In genomic region chr1:52725903-52726264, GRCh38 we compare ENCODE assay signal across 8 cellular contexts. TPM values are rescaled to one million over a fixed set of nuclear protein-coding genes. Genes with fewer than 3 reads are reported as not detected.
DNase-seq lines count a peak whose midpoint lies in the region; ATAC-seq and TF ChIP-seq lines count a peak whose summit lies in the region.

No MANE protein-coding gene starts in this region.

- H3K27ac Mint-ChIP-seq in effector memory CD8-positive, alpha-beta T cell: peak overlapping the region; percentile 87 to 90
- H3K27ac Mint-ChIP-seq in neural progenitor cell: peak overlapping the region; percentile 17

- no peaks in the 10 kb centered on the region for H3K9me3 Mint-ChIP-seq in effector memory CD8-positive, alpha-beta T cell
- H3K9me3 Mint-ChIP-seq in neural progenitor cell: no peaks in the 10 kb centered on the region

- DNase-seq in NB4 (ENCODE audit: low read depth) (no peak), neural progenitor cell (ENCODE audit: low spot score) (no peak), islet precursor cell (no peak)
- DNase-seq in effector memory CD8-positive, alpha-beta T cell: no peak

- H3K27me3 Mint-ChIP-seq in effector memory CD8-positive, alpha-beta T cell: peaks cover 0 to 16% of the 10 kb centered on the region in 2 donors
- no peaks in the 10 kb centered on the region for H3K27me3 Mint-ChIP-seq in neural progenitor cell (ENCODE audit: insufficient read depth, low read depth)

- H3K4me3 ChIP-seq in BLaER1 treated with 17β-estradiol and CSF1 and Interleukin-3, amounts not matched to agents 10 nM and 100 nM: peak overlapping the region; percentile 40 to 95 (median 84); a peak in 18 of 20 replicates
- H3K4me3 ChIP-seq in NB4 (ENCODE audit: low read depth, low read length): peak overlapping the region; percentile 56
- H3K4me3 ChIP-seq in neural progenitor cell: peak overlapping the region; percentile 80

- H3F3A ChIP-seq in neural progenitor cell (ENCODE audit: low read depth): peaks cover 7% of the 10 kb centered on the region

- H2AFZ ChIP-seq in neural progenitor cell (replicated peaks): peak overlapping the region; percentile 95

- peak overlapping the region; percentile 63 to 96 for H3K4me3 Mint-ChIP-seq in effector memory CD8-positive, alpha-beta T cell
- H3K4me3 Mint-ChIP-seq in neural progenitor cell: peak overlapping the region; percentile 79

- peaks cover 43% of the 10 kb centered on the region for H3K79me2 ChIP-seq in neural progenitor cell (ENCODE audit: low read depth)

- H3K4me2 ChIP-seq in BLaER1 treated with 17β-estradiol and CSF1 and Interleukin-3, amounts not matched to agents 10 nM and 100 nM: peak overlapping the region; percentile 54 to 91 (median 74); a peak in 21 of 22 replicates
- H3K4me2 ChIP-seq in neural progenitor cell: peak overlapping the region; percentile 90

- peaks cover 22 to 39% (median 29%) of the 10 kb centered on the region in 10 experiments for H3K4me1 ChIP-seq in BLaER1 treated with 17β-estradiol and CSF1 and Interleukin-3, amounts not matched to agents 10 nM and 100 nM
- peaks cover 16% of the 10 kb centered on the region for H3K4me1 ChIP-seq in neural progenitor cell

- peaks cover 13 to 42% (median 29%) of the 10 kb centered on the region in 11 experiments; a peak in 14 of 22 replicates for H4K20me1 ChIP-seq in BLaER1 treated with 17β-estradiol and CSF1 and Interleukin-3, amounts not matched to agents 10 nM and 100 nM
- H4K20me1 ChIP-seq in neural progenitor cell (ENCODE audit: low read depth): peaks cover 30% of the 10 kb centered on the region

- ATAC-seq in effector memory CD8-positive, alpha-beta T cell (replicated peaks): no peak
- ATAC-seq in HG02938 (IDR thresholded peaks at IDR 0.05; ENCODE audit: unreplicated experiment) (no peak), GM18870 (IDR thresholded peaks at IDR 0.05; ENCODE audit: unreplicated experiment) (no peak), GM21381 (IDR thresholded peaks at IDR 0.05; ENCODE audit: unreplicated experiment) (no peak)

- peak overlapping the region in 5 of 11 experiments; percentile 29 to 48 (median 44); a peak in 7 of 22 replicates for H3K27ac ChIP-seq in BLaER1 treated with 17β-estradiol and CSF1 and Interleukin-3, amounts not matched to agents 10 nM and 100 nM
- H3K27ac ChIP-seq in neural progenitor cell: no peak overlapping the region

- H3K9me3 ChIP-seq in BLaER1 treated with 17β-estradiol and CSF1 and Interleukin-3, amounts not matched to agents 10 nM and 100 nM (replicated peaks in 1 of 11): no peaks in the 10 kb centered on the region
- H3K9me3 ChIP-seq in neural progenitor cell (ENCODE audit: low read depth): no peaks in the 10 kb centered on the region

- TF ChIP-seq CTCF in NB4 (IDR thresholded peaks at IDR 0.05; ENCODE audit: low read depth, low read length) (no peak), neural progenitor cell (IDR thresholded peaks at IDR 0.05) (no peak)

- peak overlapping the region; percentile 9 to 92 (median 59); a peak in 15 of 22 replicates for H3K9ac ChIP-seq in BLaER1 treated with 17β-estradiol and CSF1 and Interleukin-3, amounts not matched to agents 10 nM and 100 nM
- H3K9ac ChIP-seq in neural progenitor cell: no peak overlapping the region

- H3K4me1 Mint-ChIP-seq in effector memory CD8-positive, alpha-beta T cell (ENCODE audit: low read depth in 2 of 2): peaks cover 15 to 40% of the 10 kb centered on the region in 2 donors
- peaks cover 29% of the 10 kb centered on the region for H3K4me1 Mint-ChIP-seq in neural progenitor cell

- no peak for TF ChIP-seq POLR2A in NB4 (IDR thresholded peaks at IDR 0.05; ENCODE audit: extremely low read depth, insufficient read length)

- no peaks in the 10 kb centered on the region for H3K27me3 ChIP-seq in BLaER1 treated with 17β-estradiol and CSF1 and Interleukin-3, amounts not matched to agents 10 nM and 100 nM
- H3K27me3 ChIP-seq in neural progenitor cell: no peaks in the 10 kb centered on the region

- H3K36me3 ChIP-seq in BLaER1 treated with 17β-estradiol and CSF1 and Interleukin-3, amounts not matched to agents 10 nM and 100 nM: peaks cover 0 to 8% (median 4%) of the 10 kb centered on the region in 11 experiments; a peak in 6 of 22 replicates
- no peaks in the 10 kb centered on the region for H3K36me3 ChIP-seq in neural progenitor cell

- peaks cover 4% of the 10 kb centered on the region for H3K36me3 Mint-ChIP-seq in effector memory CD8-positive, alpha-beta T cell (ENCODE audit: insufficient read depth)
- H3K36me3 Mint-ChIP-seq in neural progenitor cell: no peaks in the 10 kb centered on the region

RNA-seq across cellular contexts. Expression of gene ZYG11B, which starts 0.4 kb away (rescaled TPM):
- 36.3 and 39.5 TPM in 2 replicates for total RNA-seq in neural progenitor cell (ENCODE audit: low replicate concordance)

RNA-seq across cellular contexts. Expression of gene COA7, which starts 27.7 kb away (rescaled TPM):
- total RNA-seq in neural progenitor cell (ENCODE audit: low replicate concordance): 10.9 and 13.0 TPM in 2 replicates
